ENCODE assay signal across 16 cellular contexts in the genomic region with DNA sequence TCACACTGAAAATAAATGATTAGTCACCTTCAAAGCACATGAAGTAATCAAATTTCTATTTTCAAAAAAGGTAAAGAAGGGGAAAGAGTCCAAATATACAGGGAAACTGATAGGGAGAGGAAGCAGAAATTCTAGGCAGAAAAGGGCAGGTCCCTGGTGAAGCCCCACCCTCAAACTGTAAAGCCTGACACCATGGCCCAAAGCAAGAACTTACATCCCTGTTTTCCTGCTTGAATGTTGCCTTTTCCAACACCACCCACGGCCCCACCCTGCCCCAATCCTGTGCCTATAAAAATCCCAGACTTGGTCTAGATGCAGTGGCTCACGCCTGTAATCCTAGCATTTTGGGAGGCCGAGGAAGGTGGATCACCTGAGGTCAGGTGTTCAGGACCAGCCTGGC.
DNase-seq lines count a peak whose midpoint lies in the region; ATAC-seq, FAIRE-seq and TF ChIP-seq lines count a peak whose summit lies in the region.
"Had no signal": no experiment of that assay in that cellular context is flagged by ENCODE, and none has a peak within 500 bp of the region (broad histone marks: within the 10 kb centered on the region; RNA-seq: fewer than 3 reads in every experiment).

No MANE protein-coding gene starts in this region.

- H3K4me3 Mint-ChIP-seq in activated CD8-positive, alpha-beta T cell treated with anti-CD3 and anti-CD28 coated beads, Interleukin-2, amount 10 ng/mL, durations not matched to agents 7 days and 5 days = no peak overlapping the region

- H3K27me3 Mint-ChIP-seq in activated CD8-positive, alpha-beta T cell treated with anti-CD3 and anti-CD28 coated beads, Interleukin-2, amount 10 ng/mL, durations not matched to agents 7 days and 5 days (ENCODE audit: low read depth) = peaks cover 12% of the 10 kb centered on the region

- H3K9me3 ChIP-seq in GM23248 (ENCODE audit: low read depth) (no peaks in the 10 kb centered on the region), H1 (ENCODE audit: insufficient read depth in 2 of 2, low read depth in 1 of 2, low read length in 1 of 2) (no peaks in the 10 kb centered on the region), neuronal stem cell (replicated peaks in 1 of 2; ENCODE audit: control insufficient read depth in 2 of 2, insufficient read depth in 1 of 2, low read depth in 1 of 2, low read length in 2 of 2) (peaks cover 2 to 8% of the 10 kb centered on the region in 2 donors), upper lobe of left lung (no peaks in the 10 kb centered on the region)
- H3K9me3 ChIP-seq: A549, SJSA1 had no signal

- H4K8ac ChIP-seq in H1 (ENCODE audit: extremely low read depth, insufficient read depth, low read length) = no peak overlapping the region
- no peak overlapping the region for H4K8ac ChIP-seq in neuronal stem cell (ENCODE audit: low read depth, low read length)

- H3K14ac ChIP-seq in H1 (ENCODE audit: insufficient read length) = no peak overlapping the region
- H3K14ac ChIP-seq in neuronal stem cell (ENCODE audit: low read length) = no peak overlapping the region

- no peak overlapping the region for H2BK15ac ChIP-seq in H1 (ENCODE audit: low read length)
- H2BK15ac ChIP-seq in neuronal stem cell (ENCODE audit: low read length) = no peak overlapping the region

- no peak for TF ChIP-seq EP300 in H1 (IDR thresholded peaks at IDR 0.05; ENCODE audit: borderline replicate concordance in 1 of 2, low read depth in 2 of 2, low read length in 2 of 2)
- no peak for TF ChIP-seq EP300 in upper lobe of left lung (IDR thresholded peaks at IDR 0.05)

- POLR2A ChIA-PET in H1 (lab: Charles Lee; ENCODE audit: partially characterized antibody) = no interaction called here
- POLR2A ChIA-PET in activated CD8-positive, alpha-beta T cell treated with anti-CD3 and anti-CD28 coated beads, Interleukin-2, amount 10 ng/mL, durations not matched to agents 7 days and 5 days (lab: Charles Lee) = no interaction called here

- H3K36me3 ChIP-seq in GM23248 (ENCODE audit: low read depth) (no peaks in the 10 kb centered on the region), H1 (ENCODE audit: control insufficient read depth in 2 of 4, insufficient read depth in 4 of 4, low read length in 3 of 4) (no peaks in the 10 kb centered on the region), neuronal stem cell (replicated peaks in 1 of 2; ENCODE audit: control insufficient read depth in 2 of 2, insufficient read depth in 2 of 2, low read length in 2 of 2) (no peaks in the 10 kb centered on the region), upper lobe of left lung (no peaks in the 10 kb centered on the region)
- H3K36me3 ChIP-seq: SJSA1 had no signal

- H3K9me2 ChIP-seq in GM23248 (ENCODE audit: insufficient read depth) = no peaks in the 10 kb centered on the region

- CTCF ChIA-PET in H1 (lab: Charles Lee; ENCODE audit: partially characterized antibody) = no interaction called here
- CTCF ChIA-PET in activated CD8-positive, alpha-beta T cell treated with anti-CD3 and anti-CD28 coated beads, Interleukin-2, amount 10 ng/mL, durations not matched to agents 7 days and 5 days (lab: Charles Lee) = interaction anchor here (0.6 kb wide), 1 partner anchor 241 kb away, joined by 4 read pairs; no protein-coding TSS in a partner anchor

- peak overlapping the region; percentile 38 for H3K27ac ChIP-seq in GM23248
- no peak overlapping the region for H3K27ac ChIP-seq in H1 (ENCODE audit: low read depth, low read length)
- peak overlapping the region; percentile 92 for H3K27ac ChIP-seq in neuronal stem cell (replicated peaks; ENCODE audit: low read length)
- no peak overlapping the region for H3K27ac ChIP-seq in upper lobe of left lung
- H3K27ac ChIP-seq: A549, PC-9, SJSA1 had no signal

- H3K9me3 Mint-ChIP-seq in activated CD8-positive, alpha-beta T cell treated with anti-CD3 and anti-CD28 coated beads, Interleukin-2, amount 10 ng/mL, durations not matched to agents 7 days and 5 days (ENCODE audit: insufficient read depth) = no peaks in the 10 kb centered on the region
- H3K9me3 Mint-ChIP-seq: HFFc6 had no signal

- no peak overlapping the region for H4K5ac ChIP-seq in H1 (ENCODE audit: insufficient read length, low read depth, low read length)

- no peak for TF ChIP-seq RAD21 in H1 (IDR thresholded peaks at IDR 0.05 in 1 of 2, conservative IDR thresholded peaks at IDR 0.05 in 1 of 2; ENCODE audit: low read depth in 2 of 2, low read length in 2 of 2)

- FAIRE-seq in H1 (lab: Jason Lieb, UNC) = no peak
- FAIRE-seq: A549 had no signal

- H3K4ac ChIP-seq in H1 (replicated peaks; ENCODE audit: insufficient read length, low read depth, low read length) = no peak overlapping the region
- no peak overlapping the region for H3K4ac ChIP-seq in neuronal stem cell (ENCODE audit: low read length)

- H4K91ac ChIP-seq in H1 (replicated peaks; ENCODE audit: insufficient read length, low read length) (no peak overlapping the region), neuronal stem cell (ENCODE audit: low read depth, low read length, poor library complexity) (no peak overlapping the region)

- H3K27ac Mint-ChIP-seq in activated CD8-positive, alpha-beta T cell treated with anti-CD3 and anti-CD28 coated beads, Interleukin-2, amount 10 ng/mL, durations not matched to agents 7 days and 5 days = no peak overlapping the region

- no peak for TF ChIP-seq CTCF in H1 (IDR thresholded peaks at IDR 0.05; ENCODE audit: control extremely low read depth in 1 of 3, insufficient read depth in 1 of 3, low read depth in 1 of 3, low read length in 3 of 3)
- TF ChIP-seq CTCF in upper lobe of left lung (IDR thresholded peaks at IDR 0.05) = no peak

- H3K27me3 ChIP-seq in GM23248 (replicated peaks; ENCODE audit: insufficient read depth) (peaks cover 24% of the 10 kb centered on the region; the same call in 1 of the 2 replicates), H1 (replicated peaks in 1 of 4; ENCODE audit: control insufficient read depth in 3 of 4, extremely low read depth in 1 of 4, insufficient read depth in 3 of 4, low read length in 3 of 4) (no peaks in the 10 kb centered on the region), neuronal stem cell (ENCODE audit: control insufficient read depth in 3 of 3, insufficient read depth in 3 of 3, low read depth in 1 of 3, low read length in 3 of 3) (no peaks in the 10 kb centered on the region), upper lobe of left lung (no peaks in the 10 kb centered on the region)
- H3K27me3 ChIP-seq: SJSA1 had no signal

- WGBS in GM23248 (ENCODE audit: low coverage in 1 of 2, low lambda C conversion rate in 2 of 2, missing lambda C conversion rate in 2 of 2), 2 experiments = 83 to 88% methylated on average over 3 of the region's 3 CpGs
- 86% methylated on average over 3 of the region's 3 CpGs; no CpG with 5 or more reads in 1 of the 2 experiments for WGBS in H1 (ENCODE audit: extremely low coverage in 1 of 2, insufficient coverage in 1 of 2, insufficient read length in 1 of 2, insufficient replicate concordance in 2 of 2, low coverage in 1 of 2, low lambda C conversion rate in 2 of 2, missing lambda C conversion rate in 1 of 2), 2 experiments
- no CpG with 5 or more reads among the region's 3 CpGs for WGBS in neuronal stem cell (ENCODE audit: extremely low coverage in 2 of 2, insufficient read length in 2 of 2, insufficient replicate concordance in 1 of 2), 2 donors
- 91 to 97% methylated on average over 3 of the region's 3 CpGs for WGBS in upper lobe of left lung, 2 donors

- H3K79me1 ChIP-seq in H1 (ENCODE audit: low read depth, low read length) (no peaks in the 10 kb centered on the region), neuronal stem cell (ENCODE audit: low read depth, low read length) (no peaks in the 10 kb centered on the region)

- in situ Hi-C loops in GM23248 (cut with MboI) = no loop called here

- H3K79me2 ChIP-seq in GM23248 (ENCODE audit: insufficient read depth) (no peaks in the 10 kb centered on the region), H1 (ENCODE audit: control insufficient read depth in 1 of 2, insufficient read depth in 2 of 2, low read length in 2 of 2) (no peaks in the 10 kb centered on the region)

- no peak overlapping the region for H3K23ac ChIP-seq in H1 (ENCODE audit: insufficient read length)
- H3K23ac ChIP-seq in neuronal stem cell (ENCODE audit: low read depth, low read length, poor library complexity) = no peak overlapping the region

- no peak overlapping the region for H2BK120ac ChIP-seq in H1 (replicated peaks; ENCODE audit: low read depth, low read length)
- H2BK120ac ChIP-seq in neuronal stem cell (ENCODE audit: low read depth, low read length) = no peak overlapping the region

- no peaks in the 10 kb centered on the region for H3K36me3 Mint-ChIP-seq in activated CD8-positive, alpha-beta T cell treated with anti-CD3 and anti-CD28 coated beads, Interleukin-2, amount 10 ng/mL, durations not matched to agents 7 days and 5 days (ENCODE audit: low read depth)

- H3K18ac ChIP-seq in H1 (ENCODE audit: extremely low read depth, low read length) = no peak overlapping the region
- H3K18ac ChIP-seq in neuronal stem cell (ENCODE audit: low read length) = no peak overlapping the region

- peaks cover 37% of the 10 kb centered on the region for H3K4me1 ChIP-seq in GM23248 (ENCODE audit: insufficient read depth)
- H3K4me1 ChIP-seq in H1 (replicated peaks in 1 of 4; ENCODE audit: control insufficient read depth in 3 of 4, insufficient read depth in 4 of 4, low read length in 3 of 4) = peaks cover 0 to 11% (median 10%) of the 10 kb centered on the region in 4 experiments; a peak in 4 of 7 replicates
- H3K4me1 ChIP-seq in neuronal stem cell (ENCODE audit: control insufficient read depth in 2 of 2, insufficient read depth in 1 of 2, low read depth in 1 of 2, low read length in 2 of 2) = peaks cover 4 to 5% of the 10 kb centered on the region in 2 donors
- no peaks in the 10 kb centered on the region for H3K4me1 ChIP-seq in upper lobe of left lung
- H3K4me1 ChIP-seq: A549 had no signal

- H3F3A ChIP-seq in GM23248 (ENCODE audit: insufficient read depth) = 0 out of 2 replicates have a peak, but pooled peaks cover 23% of the 10 kb centered on the region

- H2BK12ac ChIP-seq in H1 (ENCODE audit: low read depth, low read length) (peak overlapping the region; percentile 53; the same call in 1 of the 2 replicates), neuronal stem cell (ENCODE audit: low read length) (no peak overlapping the region)

- H3K56ac ChIP-seq in H1 (replicated peaks; ENCODE audit: insufficient read length, low read depth, low read length) = no peak overlapping the region

- no peak for TF ChIP-seq POLR2A in H1 (IDR thresholded peaks at IDR 0.05; ENCODE audit: control extremely low read depth in 1 of 2, low read depth in 2 of 2, low read length in 2 of 2)
- TF ChIP-seq POLR2A in upper lobe of left lung (IDR thresholded peaks at IDR 0.05) = no peak

- H3K23me2 ChIP-seq in H1 (ENCODE audit: low read depth, low read length) = no peaks in the 10 kb centered on the region

- H4K20me1 ChIP-seq in GM23248 (ENCODE audit: insufficient read depth) (no peaks in the 10 kb centered on the region), H1 (replicated peaks in 1 of 2; ENCODE audit: control insufficient read depth in 1 of 2, insufficient read depth in 2 of 2, low read length in 2 of 2) (no peaks in the 10 kb centered on the region)

- no peak for ATAC-seq in upper lobe of left lung (ENCODE audit: low FRiP score in 2 of 2)
- ATAC-seq in activated CD8-positive, alpha-beta T cell treated with anti-CD3 and anti-CD28 coated beads, Interleukin-2, amount 10 ng/mL, durations not matched to agents 7 days and 5 days = no peak
- ATAC-seq: A549 had no signal

- H3K4me3 ChIP-seq in GM23248 (no peak overlapping the region), H1 (ENCODE audit: extremely low read depth in 1 of 4, insufficient read depth in 2 of 4, low read depth in 3 of 4, low read length in 4 of 4) (no peak overlapping the region), neuronal stem cell (ENCODE audit: low read length in 2 of 2) (no peak overlapping the region), upper lobe of left lung (no peak overlapping the region)
- H3K4me3 ChIP-seq: A549, PC-9, SJSA1 had no signal

- DNase-seq in GM23248 = no peak
- DNase-seq in LHCN-M2 (ENCODE audit: low read depth) = peak; percentile 43
- DNase-seq in H1 (ENCODE audit: low read depth in 1 of 2, low spot score in 2 of 2) = no peak
- DNase-seq in neuronal stem cell (ENCODE audit: low spot score) = no peak
- no peak for DNase-seq in HUDEP-2 (lab: John Stamatoyannopoulos, UW; ENCODE audit: unreplicated experiment in 76 of 76)
- no peak for DNase-seq in upper lobe of left lung
- DNase-seq in SKM-1 treated with dmso at 0.1 percent for 144 hours (lab: John Stamatoyannopoulos, UW; ENCODE audit: unreplicated experiment) = no peak
- no peak for DNase-seq in activated CD8-positive, alpha-beta T cell treated with anti-CD3 and anti-CD28 coated beads, Interleukin-2, amount 10 ng/mL, durations not matched to agents 7 days and 5 days
- DNase-seq: DMS79 treated with DMSO at 0.1 percent for 48 hours, NCI-H187 treated with DMSO at 0.1 percent for 48 hours, NCI-H2171 treated with DMSO at 0.1 percent for 48 hours, NCI-H446 treated with DMSO at 0.1 percent for 48 hours, PC-9 had no signal

- H3K9ac ChIP-seq in GM23248 = no peak overlapping the region
- no peak overlapping the region for H3K9ac ChIP-seq in H1 (replicated peaks in 1 of 4; ENCODE audit: extremely low read depth in 1 of 4, low read depth in 3 of 4, low read length in 3 of 4)
- no peak overlapping the region for H3K9ac ChIP-seq in neuronal stem cell (ENCODE audit: low read depth, low read length, poor library complexity)

- H2BK5ac ChIP-seq in H1 (ENCODE audit: low read depth, low read length) (0 out of 2 replicates have a peak overlapping the region, but pooled peaks have one; percentile 61), neuronal stem cell (ENCODE audit: low read length) (no peak overlapping the region)

- H2AK5ac ChIP-seq in H1 (ENCODE audit: low read depth, low read length) (no peak overlapping the region), neuronal stem cell (ENCODE audit: low read depth, low read length) (no peak overlapping the region)

- no peak overlapping the region for H2BK20ac ChIP-seq in H1 (ENCODE audit: low read length)

- peak overlapping the region; percentile 55 for H3K4me2 ChIP-seq in GM23248 (ENCODE audit: unreplicated experiment)
- no peak overlapping the region for H3K4me2 ChIP-seq in H1 (ENCODE audit: insufficient read depth in 1 of 2, low read depth in 2 of 2, low read length in 2 of 2)
- no peak overlapping the region for H3K4me2 ChIP-seq in neuronal stem cell (ENCODE audit: insufficient read depth, low read length, poor library complexity, severe bottlenecking)
- H3K4me2 ChIP-seq: A549, PC-9 had no signal

- no peaks in the 10 kb centered on the region for H3K4me1 Mint-ChIP-seq in activated CD8-positive, alpha-beta T cell treated with anti-CD3 and anti-CD28 coated beads, Interleukin-2, amount 10 ng/mL, durations not matched to agents 7 days and 5 days (ENCODE audit: low read depth)

- H2AFZ ChIP-seq in GM23248 = no peak overlapping the region
- no peak overlapping the region for H2AFZ ChIP-seq in H1 (ENCODE audit: low read length)
- peak overlapping the region; percentile 65 for H2AFZ ChIP-seq in neuronal stem cell (ENCODE audit: low read length)
- H2AFZ ChIP-seq: PC-9 had no signal

Comparison
In these comparisons a context has a peak if more than half of its experiments do, and no peak if none do; other contexts are left out.
1. H3K27ac ChIP-seq: peak in GM23248 (single experiment) and neuronal stem cell (single experiment); none in H1 (single experiment) and upper lobe of left lung (0 of 4).